In the genomic region with DNA sequence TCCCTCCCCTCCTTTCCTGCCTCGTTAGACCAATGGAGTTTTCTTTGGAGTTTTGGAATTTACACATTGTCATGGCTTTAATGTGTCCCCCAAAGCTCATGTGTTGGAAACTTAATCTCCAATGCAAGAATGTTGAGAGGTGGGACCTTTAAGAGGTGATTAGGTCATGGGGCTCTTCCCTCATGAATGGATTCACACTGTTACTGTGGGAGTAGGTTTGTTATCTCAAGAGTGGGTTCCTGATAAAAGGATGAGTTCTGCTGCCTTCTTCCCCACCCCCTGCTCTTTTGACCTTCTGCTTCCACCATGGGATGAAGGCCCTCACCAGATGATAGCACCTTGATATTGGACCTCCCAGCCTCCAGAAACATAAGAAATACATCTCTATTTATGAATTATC, we compare ENCODE assay signal across 35 cellular contexts. TPM values are rescaled to one million over a fixed set of nuclear protein-coding genes. Genes with fewer than 3 reads are reported as not detected.
"Had no signal": no experiment of that assay in that cellular context is flagged by ENCODE, and none has a peak within 500 bp of the region (broad histone marks: within the 10 kb centered on the region; RNA-seq: fewer than 3 reads in every experiment).

No MANE protein-coding gene starts in this region.

- H3K27ac ChIP-seq: adrenal gland, VCaP had no signal

- DNase-seq: activated B cell treated with CpG ODN at 0.5 μM for 24 hours; activated CD4-positive, alpha-beta memory T cell treated with anti-CD3 and anti-CD28 coated beads for 36 hours; activated CD4-positive, alpha-beta T cell treated with anti-CD3 and anti-CD28 coated beads for 4 hours; activated CD4-positive, alpha-beta T cell treated with anti-CD3 and anti-CD28 coated beads, Interleukin-2, amount 10 ng/mL, durations not matched to agents 24 days and 14 days; activated CD4-positive, alpha-beta T cell treated with anti-CD3 and anti-CD28 coated beads, Interleukin-2, amount 50 U/mL, for 1 hour; activated CD4-positive, alpha-beta T cell treated with anti-CD3 and anti-CD28 coated beads, Interleukin-2, amount 50 U/mL, for 4 hours; activated CD4-positive, CD25-positive, alpha-beta regulatory T cell treated with anti-CD3 and anti-CD28 coated beads, Interleukin-2, amount 50 U/mL, for 72 hours; activated CD8-positive, alpha-beta memory T cell treated with anti-CD3 and anti-CD28 coated beads, Interleukin-2, amount 50 U/mL, for 4 hours; activated CD8-positive, alpha-beta T cell treated with anti-CD3 and anti-CD28 coated beads for 36 hours; activated effector memory CD4-positive, alpha-beta T cell treated with anti-CD3 and anti-CD28 coated beads, Interleukin-2, amount 50 U/mL, for 16 hours; activated gamma-delta T cell treated with Interleukin-2 at 50 U/mL for 16 hours; activated naive CD4-positive, alpha-beta T cell; activated naive CD4-positive, alpha-beta T cell treated with anti-CD3 and anti-CD28 coated beads, Interleukin-2, amount 50 U/mL, for 16 hours; activated naive CD8-positive, alpha-beta T cell treated with anti-CD3 and anti-CD28 coated beads for 36 hours; activated T-cell treated with anti-CD3 and anti-CD28 coated beads for 4 hours; activated T-cell treated with anti-CD3 and anti-CD28 coated beads, Interleukin-2, amount 50 U/mL, for 1 hour; activated T-cell treated with anti-CD3 and anti-CD28 coated beads, Interleukin-2, amount 50 U/mL, for 4 hours; activated T-cell treated with anti-CD3 and anti-CD28 coated beads, Interleukin-2, amount 50 U/mL, for 72 hours; adrenal gland; amniotic stem cell; aorta; central memory CD4-positive, alpha-beta T cell; T-helper 1 cell; T-helper 2 cell; T-helper 9 cell had no signal

- H3K9me3 ChIP-seq: adrenal gland had no signal

- H3K4me1 Mint-ChIP-seq: activated B cell treated with CpG ODN at 0.5 μM for 24 hours; activated CD4-positive, alpha-beta T cell treated with anti-CD3 and anti-CD28 coated beads, Interleukin-2, amount 10 ng/mL, durations not matched to agents 24 days and 14 days; activated naive CD8-positive, alpha-beta T cell treated with anti-CD3 and anti-CD28 coated beads for 36 hours; activated T-helper 17 cell treated with anti-CD3 and anti-CD28 coated beads, Interleukin-2, amount 50 U/mL, for 72 hours had no signal

- H3K27me3 ChIP-seq: adrenal gland had no signal

- H3K27me3 Mint-ChIP-seq: activated B cell treated with CpG ODN at 0.5 μM for 24 hours; activated T-helper 17 cell treated with anti-CD3 and anti-CD28 coated beads, Interleukin-2, amount 50 U/mL, for 72 hours had no signal

- H3K4me3 ChIP-seq: adrenal gland had no signal

- H3K4me1 ChIP-seq: adrenal gland had no signal

- H3K4me3 Mint-ChIP-seq: activated B cell treated with CpG ODN at 0.5 μM for 24 hours; activated CD4-positive, alpha-beta memory T cell treated with anti-CD3 and anti-CD28 coated beads for 36 hours; activated CD4-positive, alpha-beta T cell treated with anti-CD3 and anti-CD28 coated beads, Interleukin-2, amount 10 ng/mL, durations not matched to agents 24 days and 14 days; activated CD8-positive, alpha-beta T cell treated with anti-CD3 and anti-CD28 coated beads for 36 hours; activated naive CD8-positive, alpha-beta T cell treated with anti-CD3 and anti-CD28 coated beads for 36 hours; activated T-cell treated with anti-CD3 and anti-CD28 coated beads, Interleukin-2, amount 50 U/mL, for 4 hours; activated T-cell treated with anti-CD3 and anti-CD28 coated beads, Interleukin-2, amount 50 U/mL, for 72 hours; activated T-helper 1 cell treated with anti-CD3 and anti-CD28 coated beads, Interleukin-12 subunit alpha, Interleukin-12 subunit beta, Interleukin-2, Interleukin-4 antibody, amounts not matched to agents 30 ng/mL and 10 ng/mL and 1 ng/mL, durations not matched to agents 14 hours and 24 hours and 36 hours; activated T-helper 17 cell treated with anti-CD3 and anti-CD28 coated beads, Interleukin-2, amount 50 U/mL, for 72 hours; brain; T-helper 1 cell treated with Interleukin-12 subunit alpha and Interleukin-12 subunit beta and Interleukin-4 antibody, amounts not matched to agents 30 μg/mL and 1 μg/mL, for 36 hours; T-helper 2 cell treated with Interferon-gamma antibody and Interleukin-4, amounts not matched to agents 5 μg/mL and 100 μg/mL, for 36 hours had no signal

- H3K36me3 Mint-ChIP-seq: activated CD4-positive, alpha-beta memory T cell treated with anti-CD3 and anti-CD28 coated beads for 36 hours; activated naive CD4-positive, alpha-beta T cell treated with anti-CD3 and anti-CD28 coated beads, Interleukin-2, amount 50 U/mL, for 72 hours; activated naive CD8-positive, alpha-beta T cell treated with anti-CD3 and anti-CD28 coated beads for 36 hours; brain had no signal

- H3K9me3 Mint-ChIP-seq: activated B cell treated with CpG ODN at 0.5 μM for 24 hours; activated CD4-positive, alpha-beta memory T cell treated with anti-CD3 and anti-CD28 coated beads for 36 hours; activated CD4-positive, alpha-beta T cell treated with anti-CD3 and anti-CD28 coated beads, Interleukin-2, amount 10 ng/mL, durations not matched to agents 24 days and 14 days; activated CD8-positive, alpha-beta T cell treated with anti-CD3 and anti-CD28 coated beads for 36 hours; activated naive CD4-positive, alpha-beta T cell treated with anti-CD3 and anti-CD28 coated beads, Interleukin-2, amount 50 U/mL, for 72 hours; activated naive CD8-positive, alpha-beta T cell treated with anti-CD3 and anti-CD28 coated beads for 36 hours; activated T-cell treated with anti-CD3 and anti-CD28 coated beads, Interleukin-2, amount 50 U/mL, for 4 hours; activated T-cell treated with anti-CD3 and anti-CD28 coated beads, Interleukin-2, amount 50 U/mL, for 72 hours; activated T-helper 1 cell treated with anti-CD3 and anti-CD28 coated beads, Interleukin-12 subunit alpha, Interleukin-12 subunit beta, Interleukin-2, Interleukin-4 antibody, amounts not matched to agents 30 ng/mL and 10 ng/mL and 1 ng/mL, durations not matched to agents 14 hours and 24 hours and 36 hours; activated T-helper 17 cell treated with anti-CD3 and anti-CD28 coated beads, Interleukin-2, amount 50 U/mL, for 72 hours; brain; T-helper 1 cell treated with Interleukin-12 subunit alpha and Interleukin-12 subunit beta and Interleukin-4 antibody, amounts not matched to agents 30 μg/mL and 1 μg/mL, for 36 hours; T-helper 2 cell treated with Interferon-gamma antibody and Interleukin-4, amounts not matched to agents 5 μg/mL and 100 μg/mL, for 36 hours had no signal

- H3K27ac Mint-ChIP-seq: activated B cell treated with CpG ODN at 0.5 μM for 24 hours; activated CD4-positive, alpha-beta memory T cell treated with anti-CD3 and anti-CD28 coated beads for 36 hours; activated CD4-positive, alpha-beta T cell treated with anti-CD3 and anti-CD28 coated beads, Interleukin-2, amount 10 ng/mL, durations not matched to agents 24 days and 14 days; activated CD8-positive, alpha-beta T cell treated with anti-CD3 and anti-CD28 coated beads for 36 hours; activated naive CD4-positive, alpha-beta T cell treated with anti-CD3 and anti-CD28 coated beads, Interleukin-2, amount 50 U/mL, for 72 hours; activated naive CD8-positive, alpha-beta T cell treated with anti-CD3 and anti-CD28 coated beads for 36 hours; activated T-cell treated with anti-CD3 and anti-CD28 coated beads, Interleukin-2, amount 50 U/mL, for 72 hours; activated T-helper 1 cell treated with anti-CD3 and anti-CD28 coated beads, Interleukin-12 subunit alpha, Interleukin-12 subunit beta, Interleukin-2, Interleukin-4 antibody, amounts not matched to agents 30 ng/mL and 10 ng/mL and 1 ng/mL, durations not matched to agents 14 hours and 24 hours and 36 hours; activated T-helper 17 cell treated with anti-CD3 and anti-CD28 coated beads, Interleukin-2, amount 50 U/mL, for 72 hours; brain; T-helper 1 cell treated with Interleukin-12 subunit alpha and Interleukin-12 subunit beta and Interleukin-4 antibody, amounts not matched to agents 30 μg/mL and 1 μg/mL, for 36 hours; T-helper 2 cell treated with Interferon-gamma antibody and Interleukin-4, amounts not matched to agents 5 μg/mL and 100 μg/mL, for 36 hours had no signal

- FAIRE-seq: TTC549 had no signal

RNA-seq across cellular contexts. Expression of a gene that starts 41.0 kb away (rescaled TPM):
- total RNA-seq: activated B cell treated with CpG ODN at 0.5 μM for 24 hours; activated CD4-positive, alpha-beta T cell treated with anti-CD3 and anti-CD28 coated beads, Interleukin-2, amount 10 ng/mL, durations not matched to agents 24 days and 14 days; activated naive CD8-positive, alpha-beta T cell treated with anti-CD3 and anti-CD28 coated beads for 36 hours; activated T-cell treated with anti-CD3 and anti-CD28 coated beads, Interleukin-2, amount 50 U/mL, for 4 hours; activated T-helper 1 cell treated with anti-CD3 and anti-CD28 coated beads, Interleukin-12 subunit alpha, Interleukin-12 subunit beta, Interleukin-2, Interleukin-4 antibody, amounts not matched to agents 30 ng/mL and 10 ng/mL and 1 ng/mL, durations not matched to agents 14 hours and 24 hours and 36 hours; activated T-helper 17 cell treated with anti-CD3 and anti-CD28 coated beads, Interleukin-2, amount 50 U/mL, for 72 hours; aorta; cardiac septum; cerebellum had no signal
- polyA plus RNA-seq: aorta had no signal
